33 cellular contexts compared by ENCODE assay signal in the genomic region with DNA sequence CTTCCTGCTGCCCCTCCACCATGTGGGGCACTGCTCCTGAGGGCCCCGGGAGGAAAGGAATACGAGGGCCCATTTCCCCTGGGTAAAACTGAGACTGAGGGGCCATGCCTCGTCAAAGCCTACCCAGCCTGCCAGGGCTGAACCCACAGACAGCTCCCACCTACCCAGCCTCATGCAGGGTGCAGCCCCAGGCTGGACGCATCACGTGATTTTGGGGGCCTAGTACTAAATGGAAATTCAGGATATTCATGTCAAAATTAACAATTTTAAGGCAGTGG. TPM values are rescaled to one million over a fixed set of nuclear protein-coding genes. Genes with fewer than 3 reads are reported as not detected.
"Had no signal": no experiment of that assay in that cellular context is flagged by ENCODE, and none has a peak within 500 bp of the region (broad histone marks: within the 10 kb centered on the region; RNA-seq: fewer than 3 reads in every experiment).

No MANE protein-coding gene starts in this region.

- ATAC-seq: activated CD4-positive, alpha-beta T cell treated with anti-CD3 and anti-CD28 coated beads for 36 hours; activated CD4-positive, CD25-positive, alpha-beta regulatory T cell treated with anti-CD3 and anti-CD28 coated beads, Interleukin-2, amount 50 U/mL, for 24 hours; activated CD8-positive, alpha-beta memory T cell treated with anti-CD3 and anti-CD28 coated beads, Interleukin-2, amount 10 ng/mL, durations not matched to agents 7 days and 5 days; activated CD8-positive, alpha-beta T cell treated with anti-CD3 and anti-CD28 coated beads, Interleukin-2, amount 10 ng/mL, durations not matched to agents 7 days and 5 days; activated naive CD8-positive, alpha-beta T cell treated with anti-CD3 and anti-CD28 coated beads, Interleukin-2, amount 50 U/mL, for 24 hours; WTC11 had no signal

- FAIRE-seq: bronchial epithelial cell, TTC549 had no signal

- H3K4me3 ChIP-seq: ascending aorta, cardiac muscle cell had no signal

- DNase-seq: activated CD4-positive, alpha-beta memory T cell treated with anti-CD3 and anti-CD28 coated beads, Interleukin-2, amount 10 ng/mL, durations not matched to agents 7 days and 5 days; activated CD4-positive, alpha-beta T cell treated with anti-CD3 and anti-CD28 coated beads for 1 hour; activated CD4-positive, alpha-beta T cell treated with anti-CD3 and anti-CD28 coated beads for 36 hours; activated CD4-positive, alpha-beta T cell treated with anti-CD3 and anti-CD28 coated beads for 48 hours; activated CD4-positive, alpha-beta T cell treated with anti-CD3 and anti-CD28 coated beads, Interleukin-2, amount 10 ng/mL, durations not matched to agents 7 days and 5 days; activated CD4-positive, alpha-beta T cell treated with anti-CD3 and anti-CD28 coated beads, Interleukin-2, amount 50 U/mL, for 48 hours; activated CD4-positive, CD25-positive, alpha-beta regulatory T cell; activated CD8-positive, alpha-beta memory T cell treated with anti-CD3 and anti-CD28 coated beads for 24 hours; activated CD8-positive, alpha-beta memory T cell treated with anti-CD3 and anti-CD28 coated beads, Interleukin-2, amount 10 ng/mL, durations not matched to agents 7 days and 5 days; activated CD8-positive, alpha-beta memory T cell treated with anti-CD3 and anti-CD28 coated beads, Interleukin-2, amount 50 U/mL, for 48 hours; activated CD8-positive, alpha-beta T cell treated with anti-CD3 and anti-CD28 coated beads, Interleukin-2, amount 10 ng/mL, durations not matched to agents 7 days and 5 days; activated effector memory CD4-positive, alpha-beta T cell treated with Interleukin-2 at 50 U/mL for 16 hours; activated gamma-delta T cell; activated naive CD4-positive, alpha-beta T cell treated with anti-CD3 and anti-CD28 coated beads, Interleukin-2, amount 10 ng/mL, durations not matched to agents 7 days and 5 days; activated naive CD4-positive, alpha-beta T cell treated with Interleukin-2 at 50 U/mL for 16 hours; activated naive CD8-positive, alpha-beta T cell treated with anti-CD3 and anti-CD28 coated beads, Interleukin-2, amount 10 ng/mL, durations not matched to agents 7 days and 5 days; activated naive CD8-positive, alpha-beta T cell treated with anti-CD3 and anti-CD28 coated beads, Interleukin-2, amount 50 U/mL, for 24 hours; activated T-cell treated with anti-CD3 and anti-CD28 coated beads, Interleukin-2, amount 50 U/mL, for 24 hours; activated T-cell treated with anti-CD3 and anti-CD28 coated beads, Interleukin-2, amount 50 U/mL, for 48 hours; amygdala; anterior cingulate cortex; caudate nucleus; cerebellar nuclear complex; T-helper 2 cell; T-helper 9 cell; WERI-Rb-1 had no signal

- H3K9me3 ChIP-seq: ascending aorta had no signal

- H3K27ac ChIP-seq: ascending aorta, cardiac muscle cell, WERI-Rb-1 had no signal

- H3K36me3 ChIP-seq: ascending aorta, cardiac muscle cell, WERI-Rb-1 had no signal

- H3K27me3 ChIP-seq: ascending aorta, cardiac muscle cell had no signal

RNA-seq across cellular contexts. Expression of a gene that starts 18.4 kb away (rescaled TPM):
- total RNA-seq: activated CD4-positive, alpha-beta memory T cell treated with anti-CD3 and anti-CD28 coated beads, Interleukin-2, amount 10 ng/mL, durations not matched to agents 7 days and 5 days; activated CD4-positive, alpha-beta T cell treated with anti-CD3 and anti-CD28 coated beads for 36 hours; activated CD4-positive, alpha-beta T cell treated with anti-CD3 and anti-CD28 coated beads, Interleukin-2, amount 10 ng/mL, durations not matched to agents 7 days and 5 days; activated CD8-positive, alpha-beta memory T cell treated with anti-CD3 and anti-CD28 coated beads, Interleukin-2, amount 10 ng/mL, durations not matched to agents 7 days and 5 days; activated CD8-positive, alpha-beta T cell treated with anti-CD3 and anti-CD28 coated beads, Interleukin-2, amount 10 ng/mL, durations not matched to agents 7 days and 5 days; activated naive CD8-positive, alpha-beta T cell treated with anti-CD3 and anti-CD28 coated beads, Interleukin-2, amount 10 ng/mL, durations not matched to agents 7 days and 5 days; activated T-helper 2 cell treated with anti-CD3 and anti-CD28 coated beads, Interferon-gamma antibody, Interleukin-2, Interleukin-4, amounts not matched to agents 10 μg/mL and 5 μg/mL and 100 μg/mL, durations not matched to agents 14 hours and 24 hours and 36 hours; ascending aorta; bronchial epithelial cell had no signal
